ENCODE assay signal across 29 cellular contexts in genomic region chr2:69237070-69237670, GRCh38.
DNase-seq lines count a peak whose midpoint lies in the region; ATAC-seq, FAIRE-seq and TF ChIP-seq lines count a peak whose summit lies in the region.
"Had no signal": no experiment of that assay in that cellular context is flagged by ENCODE, and none has a peak within 500 bp of the region (broad histone marks: within the 10 kb centered on the region; RNA-seq: fewer than 3 reads in every experiment).

No MANE protein-coding gene starts in this region.

- H2AFZ ChIP-seq in HepG2 (ENCODE audit: low read length) = no peak overlapping the region

- H3K9ac ChIP-seq in HepG2 (ENCODE audit: insufficient read depth, low read depth, low read length) = no peak overlapping the region

- TF ChIP-seq EP300 in HepG2 (IDR thresholded peaks at IDR 0.05; ENCODE audit: low read depth in 2 of 2, low read length in 2 of 2) = no peak
- no peak for TF ChIP-seq EP300 in HepG2 (CRISPR knock-in tag; IDR thresholded peaks at IDR 0.05; ENCODE audit: borderline replicate concordance)

- H3K27me3 ChIP-seq in HepG2 (ENCODE audit: control insufficient read depth in 1 of 2, insufficient read depth in 2 of 2, low read length in 2 of 2) = no peaks in the 10 kb centered on the region
- H3K27me3 ChIP-seq in spleen (replicated peaks in 1 of 7) = no peaks in the 10 kb centered on the region
- H3K27me3 ChIP-seq: esophagus squamous epithelium, ovary had no signal

- no peaks in the 10 kb centered on the region for H3K9me3 ChIP-seq in HepG2 (ENCODE audit: low read length)
- H3K9me3 ChIP-seq in spleen = no peaks in the 10 kb centered on the region
- H3K9me3 ChIP-seq: esophagus squamous epithelium, ovary had no signal

- POLR2A ChIA-PET in HepG2 (lab: Yijun Ruan, JAX) = no interaction called here

- no peak for ATAC-seq in HepG2
- ATAC-seq in GM21529 (IDR thresholded peaks at IDR 0.05; ENCODE audit: unreplicated experiment) = no peak
- ATAC-seq in HG02588 (IDR thresholded peaks at IDR 0.05; ENCODE audit: unreplicated experiment) = no peak
- ATAC-seq: activated CD4-positive, CD25-positive, alpha-beta regulatory T cell treated with anti-CD3 and anti-CD28 coated beads, Interleukin-2, amount 50 U/mL, for 24 hours; activated CD8-positive, alpha-beta T cell treated with anti-CD3 and anti-CD28 coated beads for 36 hours; natural killer cell; stimulated activated effector memory CD8-positive, alpha-beta T cell treated with anti-CD3 and anti-CD28 coated beads, Interleukin-12 subunit alpha, Interleukin-12 subunit beta, amount 100 ng/mL, for 72 hours had no signal

- intact Hi-C loops in HepG2 (cut with micrococcal nuclease; ENCODE audit: unreplicated experiment) = no loop called here
- intact Hi-C loops in spleen (cut with DNase I; ENCODE audit: low total_unique reads) = no loop called here

- CTCF ChIA-PET in HepG2 (lab: Yijun Ruan, JAX; ENCODE audit: low intra/inter-chr PET ratio, low total read pairs) = no interaction called here

- no peaks in the 10 kb centered on the region for H4K20me1 ChIP-seq in HepG2 (ENCODE audit: insufficient read depth, low read length)

- no peak for TF ChIP-seq RAD21 in HepG2 (CRISPR knock-in tag; IDR thresholded peaks at IDR 0.05)

- peak overlapping the region; percentile 67 for H3K27ac ChIP-seq in VCaP
- no peak overlapping the region for H3K27ac ChIP-seq in HepG2 (ENCODE audit: extremely low read length, insufficient read depth, low read length)
- peak overlapping the region in 6 of 8 donors; percentile 3 to 38 (median 28) for H3K27ac ChIP-seq in spleen
- H3K27ac ChIP-seq: C4-2B, ovary had no signal

- H3K36me3 ChIP-seq in HepG2 (replicated peaks in 1 of 2; ENCODE audit: control insufficient read depth in 1 of 2, insufficient read depth in 2 of 2, low read length in 2 of 2) (no peaks in the 10 kb centered on the region), spleen (no peaks in the 10 kb centered on the region)
- H3K36me3 ChIP-seq: esophagus squamous epithelium, ovary had no signal

- peak overlapping the region; percentile 45 for H3K27ac Mint-ChIP-seq in HFFc6
- H3K27ac Mint-ChIP-seq: activated CD8-positive, alpha-beta T cell treated with anti-CD3 and anti-CD28 coated beads for 36 hours; activated naive CD8-positive, alpha-beta T cell; endodermal cell; mesothelial cell of epicardium; natural killer cell; stimulated activated effector memory CD8-positive, alpha-beta T cell treated with anti-CD3 and anti-CD28 coated beads, Interleukin-12 subunit alpha, Interleukin-12 subunit beta, amount 100 ng/mL, for 72 hours had no signal

- TF ChIP-seq POLR2A in HepG2 (IDR thresholded peaks at IDR 0.05; ENCODE audit: insufficient read depth in 1 of 2, low read depth in 2 of 2, low read length in 2 of 2) = no peak
- no peak for TF ChIP-seq POLR2A in spleen (IDR thresholded peaks at IDR 0.05)

- in situ Hi-C loops in HepG2 (cut with HindIII; ENCODE audit: extremely low pct_ligation_motif_present, low pct_unique_long_range_greater_than_20kb) = no loop called here

- H3K36me3 Mint-ChIP-seq in HFFc6 (ENCODE audit: low read depth) = peaks cover 18% of the 10 kb centered on the region
- H3K36me3 Mint-ChIP-seq: activated naive CD8-positive, alpha-beta T cell; natural killer cell; stimulated activated effector memory CD8-positive, alpha-beta T cell treated with anti-CD3 and anti-CD28 coated beads, Interleukin-12 subunit alpha, Interleukin-12 subunit beta, amount 100 ng/mL, for 72 hours had no signal

- no peaks in the 10 kb centered on the region for H3K9me3 Mint-ChIP-seq in HFFc6
- H3K9me3 Mint-ChIP-seq: activated CD8-positive, alpha-beta T cell treated with anti-CD3 and anti-CD28 coated beads for 36 hours; endodermal cell; mesothelial cell of epicardium; natural killer cell; stimulated activated effector memory CD8-positive, alpha-beta T cell treated with anti-CD3 and anti-CD28 coated beads, Interleukin-12 subunit alpha, Interleukin-12 subunit beta, amount 100 ng/mL, for 72 hours had no signal

- H3K27me3 Mint-ChIP-seq in HFFc6 (ENCODE audit: insufficient read depth) = no peaks in the 10 kb centered on the region; the same call in 1 of the 2 replicates

- no peak for FAIRE-seq in HepG2 (lab: Jason Lieb, UNC)
- FAIRE-seq: astrocyte had no signal

- DNase-seq in HFFc6 (no peak), HepG2 (ENCODE audit: low spot score) (no peak), spleen (no peak), superior temporal gyrus (ENCODE audit: extremely low spot score) (no peak)
- DNase-seq: activated CD8-positive, alpha-beta T cell treated with anti-CD3 and anti-CD28 coated beads for 36 hours; activated effector memory CD4-positive, alpha-beta T cell treated with Interleukin-2 at 50 U/mL for 16 hours; caudate nucleus; cortex of kidney; DMS79; endodermal cell; esophagus squamous epithelium; Kasumi-1; natural killer cell; NCI-H1048; NCI-H1694 treated with DMSO at 0.1 percent for 48 hours; NCI-H2171 treated with DMSO at 0.1 percent for 48 hours; NCI-H524; ovary; right cardiac atrium; stimulated activated CD4-positive, alpha-beta T cell treated with anti-CD3 and anti-CD28 coated beads, Interleukin-4, amount 100 ng/mL, for 24 hours had no signal

- TF ChIP-seq CTCF in HFFc6 (IDR thresholded peaks at IDR 0.05) (no peak), VCaP (conservative IDR thresholded peaks at IDR 0.05) (no peak), HepG2 (CRISPR knock-in tag; IDR thresholded peaks at IDR 0.05) (no peak), spleen (IDR thresholded peaks at IDR 0.05 in 8 of 11, conservative IDR thresholded peaks at IDR 0.05 in 3 of 11) (no peak)

- no peak overlapping the region for H3K4me3 Mint-ChIP-seq in HFFc6
- H3K4me3 Mint-ChIP-seq: activated CD8-positive, alpha-beta T cell treated with anti-CD3 and anti-CD28 coated beads for 36 hours; activated naive CD8-positive, alpha-beta T cell; endodermal cell; mesothelial cell of epicardium; natural killer cell; stimulated activated effector memory CD8-positive, alpha-beta T cell treated with anti-CD3 and anti-CD28 coated beads, Interleukin-12 subunit alpha, Interleukin-12 subunit beta, amount 100 ng/mL, for 72 hours had no signal

- no peaks in the 10 kb centered on the region for H3K79me2 ChIP-seq in HepG2 (ENCODE audit: insufficient read depth, low read length)

- H3K4me1 Mint-ChIP-seq in HFFc6 (ENCODE audit: low read depth) = peaks cover 52% of the 10 kb centered on the region
- H3K4me1 Mint-ChIP-seq: endodermal cell; natural killer cell; stimulated activated effector memory CD8-positive, alpha-beta T cell treated with anti-CD3 and anti-CD28 coated beads, Interleukin-12 subunit alpha, Interleukin-12 subunit beta, amount 100 ng/mL, for 72 hours had no signal

- no peak overlapping the region for H3K4me3 ChIP-seq in HepG2 (replicated peaks in 1 of 3; ENCODE audit: insufficient read depth in 1 of 3, low read depth in 2 of 3, low read length in 3 of 3)
- H3K4me3 ChIP-seq in spleen = no peak overlapping the region
- H3K4me3 ChIP-seq: esophagus squamous epithelium, ovary had no signal

- no TSS peak for BruUV-seq in HepG2 (replicated peaks; lab: Mats Ljungman, UMichigan)

- WGBS in HepG2 (ENCODE audit: low lambda C conversion rate) = 97% methylated on average over 6 of the region's 6 CpGs
- WGBS in spleen, 5 donors = 52 to 70% (median 63%) methylated on average over 6 of the region's 6 CpGs

- H3K4me2 ChIP-seq in HepG2 (ENCODE audit: low read depth, low read length) = no peak overlapping the region

- H3K4me1 ChIP-seq in HepG2 (ENCODE audit: insufficient read depth, low read length) = peaks cover 10% of the 10 kb centered on the region
- H3K4me1 ChIP-seq in spleen = no peaks in the 10 kb centered on the region

TF ChIP-seq in HepG2, 621 proteins besides CTCF, POLR2A, EP300 and RAD21:
- no peak for TF ChIP-seq SPEN (CRISPR knock-in tag; IDR thresholded peaks at IDR 0.05; ENCODE audit: low read depth)
- peak; percentile 30; the same call in 1 of the 2 replicates for TF ChIP-seq ATF1 (CRISPR knock-in tag; IDR thresholded peaks at IDR 0.05)
TF ChIP-seq in HepG2: peak in this region for 1.
